In the genomic region with DNA sequence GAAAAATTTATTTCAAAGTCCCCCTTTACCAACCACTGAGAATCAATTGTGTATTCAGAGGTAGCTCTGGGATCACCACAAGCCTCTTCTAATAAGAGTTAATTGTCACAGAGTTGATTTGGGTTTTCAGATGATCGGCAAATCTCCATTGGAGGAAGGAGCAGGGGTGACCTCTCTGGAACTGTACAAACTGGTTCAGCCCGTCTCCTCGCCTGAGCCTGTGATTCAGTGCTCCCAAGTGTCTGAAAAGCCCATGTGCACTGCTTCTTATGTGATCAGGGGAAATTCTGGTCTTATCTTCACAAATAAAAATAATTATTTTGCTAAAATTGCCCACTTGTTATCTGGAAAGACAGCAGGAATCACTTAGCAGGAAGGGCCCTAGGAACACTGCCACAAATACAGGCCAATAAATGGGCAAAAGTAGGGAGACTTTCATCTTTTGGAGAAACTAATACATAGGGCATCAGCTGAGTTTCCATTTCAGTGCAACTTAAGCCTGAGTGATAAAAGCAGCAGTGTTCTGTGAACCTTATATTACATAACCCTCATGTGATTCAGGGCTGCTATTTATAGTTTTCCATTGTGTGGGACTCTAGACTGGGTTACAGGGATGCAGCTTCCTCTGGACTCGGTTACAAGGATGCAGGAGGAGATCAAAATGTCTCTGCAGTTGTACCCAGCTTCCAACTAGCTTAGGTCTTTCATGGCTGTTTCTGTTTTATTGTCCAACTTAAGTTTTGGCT, we compare ENCODE assay signal across 1 cellular context.
TF ChIP-seq lines count a peak whose summit lies in the region.

No MANE protein-coding gene starts in this region.

TF ChIP-seq in SK-N-SH treated with all-trans-retinoic acid at 6 μM for 48 hours, 23 proteins besides CTCF, POLR2A, EP300 and RAD21 (continued from another document):
- no peak for TF ChIP-seq PATZ1 (CRISPR knock-in tag; IDR thresholded peaks at IDR 0.05; ENCODE audit: borderline replicate concordance)
TF ChIP-seq in SK-N-SH treated with all-trans-retinoic acid at 6 μM for 48 hours: peak in this region for 0.
